Comparison of ENCODE assay signal across 10 cellular contexts in the genomic region with DNA sequence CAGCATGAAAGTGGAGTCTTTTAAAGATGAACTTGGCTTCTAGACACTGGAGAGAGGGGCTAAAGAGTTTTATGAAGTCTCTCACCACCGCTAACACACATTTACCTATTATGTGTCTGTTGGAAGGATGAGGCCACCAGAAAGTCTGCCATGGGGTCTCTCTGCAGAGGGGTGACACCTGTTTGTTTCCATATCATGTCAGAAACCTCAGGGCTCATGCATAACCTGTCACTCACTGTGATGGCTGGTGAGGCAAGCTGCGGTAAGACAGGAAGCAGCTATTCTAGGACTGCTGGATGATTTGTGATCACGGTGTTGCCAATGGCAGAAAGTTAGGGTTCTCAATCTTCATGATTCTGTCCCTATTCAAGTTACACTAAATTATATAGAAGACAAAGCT.
DNase-seq lines count a peak whose midpoint lies in the region; ATAC-seq and TF ChIP-seq lines count a peak whose summit lies in the region.
"Had no signal": no experiment of that assay in that cellular context is flagged by ENCODE, and none has a peak within 500 bp of the region (broad histone marks: within the 10 kb centered on the region; RNA-seq: fewer than 3 reads in every experiment).

No MANE protein-coding gene starts in this region.

- H3K4me1 ChIP-seq in BLaER1 treated with 17β-estradiol and CSF1 and Interleukin-3, amounts not matched to agents 10 nM and 100 nM, result peaks cover 0 to 69% (median 60%) of the 10 kb centered on the region in 10 experiments; a peak in 17 of 20 replicates
- H3K4me1 ChIP-seq in OCI-LY1 (ENCODE audit: insufficient read depth, low read length, severe bottlenecking), result peaks cover 69% of the 10 kb centered on the region
- no peaks in the 10 kb centered on the region for H3K4me1 ChIP-seq in tibial nerve

- no peaks in the 10 kb centered on the region for H3K9me2 ChIP-seq in OCI-LY1 (ENCODE audit: low read depth, low read length)

- TF ChIP-seq CTCF in OCI-LY1 (IDR thresholded peaks at IDR 0.05; ENCODE audit: low read length), result no peak
- TF ChIP-seq CTCF in tibial nerve (IDR thresholded peaks at IDR 0.05), result no peak

- no peaks in the 10 kb centered on the region for H3K9me3 ChIP-seq in BLaER1 treated with 17β-estradiol and CSF1 and Interleukin-3, amounts not matched to agents 10 nM and 100 nM (replicated peaks in 1 of 11)
- H3K9me3 ChIP-seq in OCI-LY1 (ENCODE audit: low read length) (no peaks in the 10 kb centered on the region), tibial nerve (no peaks in the 10 kb centered on the region)

- H3K4me2 ChIP-seq in BLaER1 treated with 17β-estradiol and CSF1 and Interleukin-3, amounts not matched to agents 10 nM and 100 nM, result peak overlapping the region in 9 of 11 experiments; percentile 7 to 83 (median 56); a peak in 18 of 22 replicates
- H3K4me2 ChIP-seq in OCI-LY1 (ENCODE audit: low read length), result peak overlapping the region; percentile 41

- no peak overlapping the region for H2AFZ ChIP-seq in OCI-LY1 (ENCODE audit: low read length)

- ATAC-seq in GM19023 (IDR thresholded peaks at IDR 0.05; ENCODE audit: unreplicated experiment), result peak; percentile 51
- ATAC-seq in HG02885 (IDR thresholded peaks at IDR 0.05; ENCODE audit: poor library complexity, unreplicated experiment), result peak; percentile 60

- no peak overlapping the region for H3K4me3 ChIP-seq in BLaER1 treated with 17β-estradiol and CSF1 and Interleukin-3, amounts not matched to agents 10 nM and 100 nM
- H3K4me3 ChIP-seq in OCI-LY1 (ENCODE audit: low read depth, low read length, poor library complexity, severe bottlenecking), result no peak overlapping the region
- no peak overlapping the region for H3K4me3 ChIP-seq in tibial nerve

- peak overlapping the region in 2 of 11 experiments; percentile 9 to 59; a peak in 3 of 22 replicates for H3K27ac ChIP-seq in BLaER1 treated with 17β-estradiol and CSF1 and Interleukin-3, amounts not matched to agents 10 nM and 100 nM
- H3K27ac ChIP-seq in OCI-LY1 (ENCODE audit: low read depth, low read length, poor library complexity, severe bottlenecking) (peak overlapping the region; percentile 92), tibial nerve (no peak overlapping the region)

- H3F3A ChIP-seq in OCI-LY1 (ENCODE audit: insufficient read depth, low read length), result no peaks in the 10 kb centered on the region

- H3K27me3 ChIP-seq in BLaER1 treated with 17β-estradiol and CSF1 and Interleukin-3, amounts not matched to agents 10 nM and 100 nM, result no peaks in the 10 kb centered on the region
- no peaks in the 10 kb centered on the region for H3K27me3 ChIP-seq in OCI-LY1 (ENCODE audit: insufficient read depth, low read length)
- no peaks in the 10 kb centered on the region for H3K27me3 ChIP-seq in tibial nerve

- no peaks in the 10 kb centered on the region for H3K79me2 ChIP-seq in OCI-LY1 (ENCODE audit: insufficient read depth, low read length)

- 90 to 94% methylated on average over 3 of the region's 3 CpGs for WGBS in tibial nerve, 2 donors

- no peak overlapping the region for H3K9ac ChIP-seq in BLaER1 treated with 17β-estradiol and CSF1 and Interleukin-3, amounts not matched to agents 10 nM and 100 nM
- peak overlapping the region; percentile 39 for H3K9ac ChIP-seq in OCI-LY1 (ENCODE audit: low read length)

- no peak for TF ChIP-seq EP300 in tibial nerve (IDR thresholded peaks at IDR 0.05)

- H4K20me1 ChIP-seq in BLaER1 treated with 17β-estradiol and CSF1 and Interleukin-3, amounts not matched to agents 10 nM and 100 nM, result no peaks in the 10 kb centered on the region
- no peaks in the 10 kb centered on the region for H4K20me1 ChIP-seq in OCI-LY1 (ENCODE audit: insufficient read depth, low read length)

- no peaks in the 10 kb centered on the region for H3K36me3 ChIP-seq in BLaER1 treated with 17β-estradiol and CSF1 and Interleukin-3, amounts not matched to agents 10 nM and 100 nM
- H3K36me3 ChIP-seq in OCI-LY1 (ENCODE audit: insufficient read depth, low read length), result no peaks in the 10 kb centered on the region
- no peaks in the 10 kb centered on the region for H3K36me3 ChIP-seq in tibial nerve

- DNase-seq in tibial nerve (ENCODE audit: low spot score in 2 of 2) (no peak), HuH-7 (ENCODE audit: low spot score) (no peak), AG08396 (ENCODE audit: low spot score) (no peak), DMS114 treated with DMSO at 0.1 percent for 48 hours (lab: John Stamatoyannopoulos, UW; ENCODE audit: unreplicated experiment) (no peak)
- DNase-seq: CD4-positive, alpha-beta T cell; NCI-H187 treated with DMSO at 0.1 percent for 48 hours had no signal

- TF ChIP-seq POLR2A in tibial nerve (IDR thresholded peaks at IDR 0.05), result no peak
